ENCODE assay signal across 12 cellular contexts in genomic region chr3:152335273-152335672, GRCh38.
A peak's percentile ranks its signal among the peaks of the same experiment; 100 is the strongest.
DNase-seq lines count a peak whose midpoint lies in the region; ATAC-seq and TF ChIP-seq lines count a peak whose summit lies in the region.
"Had no signal": no experiment of that assay in that cellular context is flagged by ENCODE, and none has a peak within 500 bp of the region (broad histone marks: within the 10 kb centered on the region; RNA-seq: fewer than 3 reads in every experiment).

No MANE protein-coding gene starts in this region.

- peaks cover 0 to 3% (median 0%) of the 10 kb centered on the region in 7 donors for H3K9me3 Mint-ChIP-seq in CD4-positive, CD25-positive, alpha-beta regulatory T cell
- no peaks in the 10 kb centered on the region for H3K9me3 Mint-ChIP-seq in immature natural killer cell

- H3F3A ChIP-seq in MM.1S (ENCODE audit: insufficient read depth, low read length): peaks cover 54% of the 10 kb centered on the region

- no peaks in the 10 kb centered on the region for H3K27me3 Mint-ChIP-seq in CD4-positive, CD25-positive, alpha-beta regulatory T cell
- peaks cover 0 to 3% (median 0%) of the 10 kb centered on the region in 3 donors for H3K27me3 Mint-ChIP-seq in immature natural killer cell (ENCODE audit: low read depth in 3 of 3)

- peaks cover 71% of the 10 kb centered on the region for H3K4me1 ChIP-seq in CD4-positive, CD25-positive, alpha-beta regulatory T cell (ENCODE audit: control insufficient read depth, insufficient read depth, low read length, poor library complexity, severe bottlenecking)
- H3K4me1 ChIP-seq in MM.1S (ENCODE audit: low read length) (peaks cover 66% of the 10 kb centered on the region), foreskin keratinocyte (peaks cover 19% of the 10 kb centered on the region)

- peak overlapping the region in 2 of 4 donors; percentile 42 to 48 for H3K4me3 Mint-ChIP-seq in CD4-positive, CD25-positive, alpha-beta regulatory T cell
- peak overlapping the region; percentile 19 to 30 (median 21) for H3K4me3 Mint-ChIP-seq in immature natural killer cell

- H2AFZ ChIP-seq in MM.1S (ENCODE audit: low read length): no peak overlapping the region

- H4K20me1 ChIP-seq in MM.1S (ENCODE audit: insufficient read depth, low read length): no peaks in the 10 kb centered on the region

- peaks cover 96% of the 10 kb centered on the region for H3K79me2 ChIP-seq in MM.1S (ENCODE audit: low read length)

- no peaks in the 10 kb centered on the region for H3K9me3 ChIP-seq in CD4-positive, CD25-positive, alpha-beta regulatory T cell (ENCODE audit: control insufficient read depth in 2 of 2, low read length in 2 of 2)
- no peaks in the 10 kb centered on the region for H3K9me3 ChIP-seq in MM.1S (replicated peaks; ENCODE audit: insufficient read depth, low read length)

- peaks cover 39% of the 10 kb centered on the region for H3K36me3 ChIP-seq in CD4-positive, CD25-positive, alpha-beta regulatory T cell (ENCODE audit: control insufficient read depth, insufficient read depth, low read length)
- H3K36me3 ChIP-seq in MM.1S (replicated peaks; ENCODE audit: insufficient read depth, low read length): peaks cover 7% of the 10 kb centered on the region; the same call in 1 of the 2 replicates

- no peak for TF ChIP-seq CTCF in MM.1S (IDR thresholded peaks at IDR 0.05; ENCODE audit: low read length)
- no peak for TF ChIP-seq CTCF in foreskin keratinocyte (conservative IDR thresholded peaks at IDR 0.05)

- DNase-seq in CD4-positive, CD25-positive, alpha-beta regulatory T cell: no peak
- peak; percentile 46 for DNase-seq in MM.1S
- DNase-seq in immature natural killer cell: no peak
- DNase-seq in SIG-M5 (lab: John Stamatoyannopoulos, UW): no peak
- DNase-seq in HuH-7 (ENCODE audit: low spot score): no peak
- no peak for DNase-seq in foreskin keratinocyte
- no peak for DNase-seq in NCI-H2029 treated with DMSO at 0.1 percent for 48 hours (lab: John Stamatoyannopoulos, UW)
- DNase-seq: aorta, C1 segment of cervical spinal cord, islet precursor cell, NCI-H2081 had no signal

- no peak overlapping the region for H3K27ac ChIP-seq in CD4-positive, CD25-positive, alpha-beta regulatory T cell (ENCODE audit: insufficient read depth, low read length, poor library complexity, severe bottlenecking)
- H3K27ac ChIP-seq in MM.1S (ENCODE audit: low read length) (peak overlapping the region; percentile 91), foreskin keratinocyte (no peak overlapping the region)

- no peaks in the 10 kb centered on the region for H3K27me3 ChIP-seq in CD4-positive, CD25-positive, alpha-beta regulatory T cell (ENCODE audit: control insufficient read depth, insufficient read depth, low read length)
- H3K27me3 ChIP-seq in MM.1S (replicated peaks; ENCODE audit: insufficient read depth, low read length) (no peaks in the 10 kb centered on the region), foreskin keratinocyte (no peaks in the 10 kb centered on the region)

- H3K9ac ChIP-seq in MM.1S (ENCODE audit: low read length): peak overlapping the region; percentile 56; the same call in 1 of the 2 replicates

- H3K4me1 Mint-ChIP-seq in CD4-positive, CD25-positive, alpha-beta regulatory T cell: peaks cover 69 to 89% (median 82%) of the 10 kb centered on the region in 4 donors
- peaks cover 89 to 100% of the 10 kb centered on the region in 2 donors for H3K4me1 Mint-ChIP-seq in immature natural killer cell

- H3K36me3 Mint-ChIP-seq in CD4-positive, CD25-positive, alpha-beta regulatory T cell: peaks cover 44% of the 10 kb centered on the region
- H3K36me3 Mint-ChIP-seq in immature natural killer cell: peaks cover 7 to 16% (median 9%) of the 10 kb centered on the region in 3 donors

- H3K9me2 ChIP-seq in MM.1S (replicated peaks; ENCODE audit: insufficient read depth, low read length): no peaks in the 10 kb centered on the region

- peak overlapping the region; percentile 48 for H3K4me3 ChIP-seq in CD4-positive, CD25-positive, alpha-beta regulatory T cell (ENCODE audit: low read depth, low read length)
- H3K4me3 ChIP-seq in MM.1S (ENCODE audit: low read length): peak overlapping the region; percentile 58

- H3K27ac Mint-ChIP-seq in CD4-positive, CD25-positive, alpha-beta regulatory T cell: peak overlapping the region; percentile 33 to 68 (median 41)
- H3K27ac Mint-ChIP-seq in immature natural killer cell: peak overlapping the region; percentile 39 to 82 (median 68)

- ATAC-seq in CD4-positive, CD25-positive, alpha-beta regulatory T cell (ENCODE audit: low read depth in 2 of 2): no peak
- ATAC-seq in GM18858 (IDR thresholded peaks at IDR 0.05; ENCODE audit: unreplicated experiment) (peak; percentile 29), foreskin keratinocyte (no peak)

- H3K4me2 ChIP-seq in MM.1S (ENCODE audit: low read depth, low read length): peak overlapping the region; percentile 93
